Comparison of ENCODE assay signal across 8 cellular contexts in the genomic region with DNA sequence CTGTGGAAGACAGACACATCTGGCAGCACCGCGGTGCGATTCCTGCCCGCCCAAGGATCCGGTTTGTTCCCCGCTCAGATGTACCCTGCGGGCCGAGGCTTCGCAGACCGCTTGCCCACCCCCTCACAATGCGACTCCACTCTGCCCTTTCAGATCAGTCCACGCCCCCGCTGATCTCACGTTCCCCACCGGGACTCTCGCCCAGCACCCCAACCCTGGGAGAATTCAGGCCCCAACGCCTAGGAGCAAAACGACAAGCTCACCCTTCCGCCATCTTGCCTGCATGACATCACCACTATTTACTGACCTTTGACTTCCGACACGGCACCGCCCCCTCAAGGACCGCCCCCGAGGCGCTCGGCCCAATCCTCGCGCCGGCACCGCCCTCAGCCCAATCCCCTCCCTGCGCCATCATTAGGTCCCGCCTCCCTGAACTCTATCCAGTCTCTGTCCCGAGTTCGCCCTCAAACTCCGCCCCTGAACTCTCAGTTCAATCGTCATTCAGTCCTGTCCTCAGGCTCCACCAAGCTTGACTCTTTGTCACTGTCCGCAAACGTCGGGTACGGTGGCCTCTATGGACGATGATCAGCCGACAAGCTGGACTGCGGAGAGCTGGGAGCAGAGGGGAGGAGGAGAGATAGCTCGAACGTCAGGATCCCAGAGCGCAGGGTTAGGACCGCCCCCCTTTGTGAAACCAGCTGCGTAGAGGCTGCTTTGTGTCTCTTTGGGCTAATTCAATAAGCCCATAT. TPM values are rescaled to one million over a fixed set of nuclear protein-coding genes. Genes with fewer than 3 reads are reported as not detected.
DNase-seq lines count a peak whose midpoint lies in the region; ATAC-seq and TF ChIP-seq lines count a peak whose summit lies in the region.

A gene with protein sequence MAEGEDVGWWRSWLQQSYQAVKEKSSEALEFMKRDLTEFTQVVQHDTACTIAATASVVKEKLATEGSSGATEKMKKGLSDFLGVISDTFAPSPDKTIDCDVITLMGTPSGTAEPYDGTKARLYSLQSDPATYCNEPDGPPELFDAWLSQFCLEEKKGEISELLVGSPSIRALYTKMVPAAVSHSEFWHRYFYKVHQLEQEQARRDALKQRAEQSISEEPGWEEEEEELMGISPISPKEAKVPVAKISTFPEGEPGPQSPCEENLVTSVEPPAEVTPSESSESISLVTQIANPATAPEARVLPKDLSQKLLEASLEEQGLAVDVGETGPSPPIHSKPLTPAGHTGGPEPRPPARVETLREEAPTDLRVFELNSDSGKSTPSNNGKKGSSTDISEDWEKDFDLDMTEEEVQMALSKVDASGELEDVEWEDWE (minus strand): TSS at position 301 of the 749 bp plus-strand sequence. CDS start 27 bp downstream, at position 274.

- no peaks in the 10 kb centered on the region for H3K27me3 ChIP-seq in KMS-11 (ENCODE audit: insufficient read depth, low read depth)
- no peaks in the 10 kb centered on the region for H3K27me3 ChIP-seq in Peyer's patch
- H3K27me3 ChIP-seq in esophagus (ENCODE audit: control insufficient read depth in 1 of 2, insufficient read depth in 2 of 2, low read length in 2 of 2) = no peaks in the 10 kb centered on the region
- no peaks in the 10 kb centered on the region for H3K27me3 ChIP-seq in mucosa of stomach (ENCODE audit: control insufficient read depth, insufficient read depth, low read length)

- peaks cover 16% of the 10 kb centered on the region; the same call in 1 of the 2 replicates for H3K79me2 ChIP-seq in KMS-11 (ENCODE audit: insufficient read depth, low read depth)

- H3K4me2 ChIP-seq in KMS-11 = peak within 1 kb of the TSS; percentile 81

- no peak within 1 kb of the TSS for H3K4me3 ChIP-seq in KMS-11 (IDR thresholded peaks at IDR 0.05; ENCODE audit: insufficient read depth, low read depth, low read length)
- peak within 1 kb of the TSS; percentile 63 to 91 (median 71) for H3K4me3 ChIP-seq in Peyer's patch
- H3K4me3 ChIP-seq in esophagus (ENCODE audit: low read depth in 1 of 2, low read length in 2 of 2) = peak within 1 kb of the TSS; percentile 98
- H3K4me3 ChIP-seq in mucosa of stomach (ENCODE audit: low read length) = peak within 1 kb of the TSS; percentile 80

- H3K4me1 ChIP-seq in KMS-11 (ENCODE audit: low read depth, poor library complexity, severe bottlenecking) = peaks cover 21% of the 10 kb centered on the region
- H3K4me1 ChIP-seq in Peyer's patch = peaks cover 0 to 23% (median 3%) of the 10 kb centered on the region in 4 donors
- peaks cover 0 to 4% of the 10 kb centered on the region in 2 donors for H3K4me1 ChIP-seq in esophagus (ENCODE audit: control insufficient read depth in 2 of 2, insufficient read depth in 2 of 2, low read length in 1 of 2)
- H3K4me1 ChIP-seq in mucosa of stomach (ENCODE audit: control insufficient read depth, insufficient read depth, low read length) = peaks cover 34% of the 10 kb centered on the region

- H4K20me1 ChIP-seq in KMS-11 (ENCODE audit: insufficient read depth) = no peaks in the 10 kb centered on the region

- H3K9ac ChIP-seq in KMS-11 (peak within 1 kb of the TSS; percentile 83), mucosa of stomach (ENCODE audit: low read length) (peak within 1 kb of the TSS; percentile 89)

- 0 to 1% methylated on average over 48 of the region's 48 CpGs for WGBS in esophagus, 2 donors

- DNase-seq in DMS53 treated with DMSO at 0.1 percent for 48 hours (lab: John Stamatoyannopoulos, UW; ENCODE audit: unreplicated experiment) = peak; percentile 98
- DNase-seq in Peyer's patch = peak; percentile 99
- DNase-seq in activated T-cell treated with anti-CD3 and anti-CD28 coated beads, Interleukin-2, amount 50 U/mL, for 48 hours = peak; percentile 99
- DNase-seq in stimulated activated CD8-positive, alpha-beta memory T cell treated with anti-CD3 and anti-CD28 coated beads, Interleukin-7, amount 100 ng/mL, for 1 hour (ENCODE audit: low read depth in 2 of 2) = peak; percentile 90 to 97

- H3K9me3 ChIP-seq in Peyer's patch (no peaks in the 10 kb centered on the region), esophagus (ENCODE audit: control insufficient read depth in 2 of 2, insufficient read depth in 1 of 2, low read depth in 1 of 2, low read length in 1 of 2) (no peaks in the 10 kb centered on the region), mucosa of stomach (ENCODE audit: control insufficient read depth, low read length) (no peaks in the 10 kb centered on the region)

- no peak for TF ChIP-seq CTCF in KMS-11 (conservative IDR thresholded peaks at IDR 0.05; ENCODE audit: low read depth, low read length)
- no peak for TF ChIP-seq CTCF in Peyer's patch (IDR thresholded peaks at IDR 0.05)

- TF ChIP-seq POLR2A in Peyer's patch (IDR thresholded peaks at IDR 0.05) = peak; percentile 80 to 95

- peak; percentile 96 for ATAC-seq in GM21737 (IDR thresholded peaks at IDR 0.05; ENCODE audit: unreplicated experiment)

- peak within 1 kb of the TSS; percentile 86 for H2AFZ ChIP-seq in KMS-11 (ENCODE audit: low read depth)

- H3K36me3 ChIP-seq in KMS-11 (ENCODE audit: insufficient read depth) (peaks cover 5% of the 10 kb centered on the region; the same call in 1 of the 2 replicates), Peyer's patch (peaks cover 0 to 26% (median 0%) of the 10 kb centered on the region in 3 donors), esophagus (ENCODE audit: control insufficient read depth in 2 of 2, insufficient read depth in 2 of 2, low read length in 1 of 2) (peaks cover 0 to 6% of the 10 kb centered on the region in 2 donors), mucosa of stomach (ENCODE audit: control insufficient read depth, insufficient read depth, low read length) (no peaks in the 10 kb centered on the region)

- H3K27ac ChIP-seq in KMS-11 (peak within 1 kb of the TSS; percentile 62), Peyer's patch (peak within 1 kb of the TSS; percentile 84 to 90 (median 88)), esophagus (ENCODE audit: low read depth in 2 of 2, low read length in 1 of 2) (peak within 1 kb of the TSS; percentile 95 to 99)

RNA-seq across cellular contexts. Expression of the gene that starts here (rescaled TPM):
- total RNA-seq in Peyer's patch = 100 to 1,000 TPM in 3 of 4 donors, 10 to 100 TPM in 1; 89.1 to 140 (median 109) TPM
- 10 to 100 TPM; 24.1 to 26.9 TPM for polyA plus RNA-seq in esophagus
